In the genomic region with DNA sequence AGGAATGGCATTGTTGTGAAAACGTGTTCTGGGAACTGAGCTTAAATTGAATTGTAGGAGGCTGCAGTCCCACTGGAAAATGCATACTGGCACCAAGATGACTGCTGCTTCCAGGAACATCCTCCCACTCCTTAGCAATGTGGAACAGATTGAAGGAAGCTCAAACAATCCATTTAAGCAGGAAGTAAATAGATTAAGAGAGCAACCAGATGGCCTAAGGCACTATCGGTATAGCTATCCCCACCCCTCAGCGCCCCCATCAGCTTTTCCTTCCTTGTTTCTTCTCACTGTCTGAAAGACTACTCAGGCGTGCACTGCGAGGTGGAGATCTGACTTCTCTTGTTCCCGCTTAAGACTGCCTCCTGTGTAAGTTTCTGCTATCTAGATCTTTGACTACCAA, we compare ENCODE assay signal across 1 cellular context.
TF ChIP-seq lines count a peak whose summit lies in the region.

No MANE protein-coding gene starts in this region.

TF ChIP-seq in IMR-90, 13 proteins besides CTCF, POLR2A, EP300 and RAD21:
- TF ChIP-seq NFE2L2 (IDR thresholded peaks at IDR 0.05; ENCODE audit: low read depth, low read length) (no peak), CEBPB (IDR thresholded peaks at IDR 0.05; ENCODE audit: low read depth, low read length) (no peak), BHLHE40 (IDR thresholded peaks at IDR 0.05; ENCODE audit: low read depth, low read length) (no peak), CHD1 (IDR thresholded peaks at IDR 0.05; ENCODE audit: low read depth, low read length) (no peak), MAZ (IDR thresholded peaks at IDR 0.05; ENCODE audit: borderline replicate concordance, low read depth, low read length) (no peak), RFX5 (IDR thresholded peaks at IDR 0.05; ENCODE audit: low read depth, low read length) (no peak), MAFK (IDR thresholded peaks at IDR 0.05; ENCODE audit: low read depth, low read length) (no peak), SMC3 (IDR thresholded peaks at IDR 0.05; ENCODE audit: low read depth, low read length) (no peak), USF2 (IDR thresholded peaks at IDR 0.05; ENCODE audit: low read depth, low read length) (no peak), MXI1 (IDR thresholded peaks at IDR 0.05; ENCODE audit: borderline replicate concordance, low read depth, low read length) (no peak), FOS (IDR thresholded peaks at IDR 0.05; ENCODE audit: low read depth, low read length) (no peak), RCOR1 (IDR thresholded peaks at IDR 0.05; ENCODE audit: insufficient replicate concordance, low read length) (no peak), ELK1 (IDR thresholded peaks at IDR 0.05; ENCODE audit: borderline replicate concordance, low read depth, low read length) (no peak)
